ENCODE assay signal across 8 cellular contexts in genomic region chr14:20873370-20874177, GRCh38. TPM values are rescaled to one million over a fixed set of nuclear protein-coding genes. Genes with fewer than 3 reads are reported as not detected.
A peak's percentile ranks its signal among the peaks of the same experiment; 100 is the strongest.
DNase-seq lines count a peak whose midpoint lies in the region; ATAC-seq and TF ChIP-seq lines count a peak whose summit lies in the region.

No MANE protein-coding gene starts in this region.

- no peaks in the 10 kb centered on the region for H3K9me3 Mint-ChIP-seq in natural killer cell treated with Interleukin-12 subunit alpha and Interleukin-12 subunit beta and Interleukin-15 and Interleukin-18, amount 100 ng/mL, for 72 hours
- peaks cover 3% of the 10 kb centered on the region for H3K9me3 Mint-ChIP-seq in stimulated activated memory B cell treated with anti-CD40 and anti-IgM and Interleukin-4, amounts not matched to agents 10 μg/mL and 1 μg/mL and 100 μg/mL, for 72 hours

- H3K4me1 Mint-ChIP-seq in natural killer cell treated with Interleukin-12 subunit alpha and Interleukin-12 subunit beta and Interleukin-15 and Interleukin-18, amount 100 ng/mL, for 72 hours (ENCODE audit: low read depth in 2 of 2) = peaks cover 9 to 10% of the 10 kb centered on the region in 2 donors
- peaks cover 20% of the 10 kb centered on the region for H3K4me1 Mint-ChIP-seq in stimulated activated memory B cell treated with anti-CD40 and anti-IgM and Interleukin-4, amounts not matched to agents 10 μg/mL and 1 μg/mL and 100 μg/mL, for 72 hours

- TF ChIP-seq CTCF in fibroblast of mammary gland (conservative IDR thresholded peaks at IDR 0.05; ENCODE audit: control insufficient read depth, insufficient read depth, low read depth, low read length) = peak; percentile 70

- ATAC-seq in natural killer cell treated with Interleukin-12 subunit alpha and Interleukin-12 subunit beta and Interleukin-15 and Interleukin-18, amount 100 ng/mL, for 72 hours = peak; percentile 93 to 95
- ATAC-seq in stimulated activated memory B cell treated with anti-CD40 and anti-IgM and Interleukin-4, amounts not matched to agents 10 μg/mL and 1 μg/mL and 100 μg/mL, for 72 hours = peak; percentile 79
- no peak for ATAC-seq in GM21515 (IDR thresholded peaks at IDR 0.05; ENCODE audit: unreplicated experiment)

- peak; percentile 61 for DNase-seq in EH (ENCODE audit: low read depth)
- DNase-seq in HCEC 1CT = peak; percentile 51
- DNase-seq in NOMO-1 treated with DMSO at 0.1 percent for 48 hours (lab: John Stamatoyannopoulos, UW; ENCODE audit: unreplicated experiment) = peak; percentile 81
- DNase-seq in activated T-cell treated with anti-CD3 and anti-CD28 coated beads for 4 hours = peak; percentile 66
- peak; percentile 77 for DNase-seq in fibroblast of mammary gland (ENCODE audit: low read depth)
- DNase-seq in natural killer cell treated with Interleukin-12 subunit alpha and Interleukin-12 subunit beta and Interleukin-15 and Interleukin-18, amount 100 ng/mL, for 72 hours (ENCODE audit: low spot score) = peak; percentile 83

- no peak overlapping the region for H3K27ac Mint-ChIP-seq in natural killer cell treated with Interleukin-12 subunit alpha and Interleukin-12 subunit beta and Interleukin-15 and Interleukin-18, amount 100 ng/mL, for 72 hours
- H3K27ac Mint-ChIP-seq in stimulated activated memory B cell treated with anti-CD40 and anti-IgM and Interleukin-4, amounts not matched to agents 10 μg/mL and 1 μg/mL and 100 μg/mL, for 72 hours = peak overlapping the region; percentile 22

- peaks cover 19 to 27% of the 10 kb centered on the region in 2 donors for H3K27me3 Mint-ChIP-seq in natural killer cell treated with Interleukin-12 subunit alpha and Interleukin-12 subunit beta and Interleukin-15 and Interleukin-18, amount 100 ng/mL, for 72 hours
- peaks cover 24% of the 10 kb centered on the region for H3K27me3 Mint-ChIP-seq in stimulated activated memory B cell treated with anti-CD40 and anti-IgM and Interleukin-4, amounts not matched to agents 10 μg/mL and 1 μg/mL and 100 μg/mL, for 72 hours

- peak overlapping the region; percentile 7 for H3K4me3 Mint-ChIP-seq in natural killer cell treated with Interleukin-12 subunit alpha and Interleukin-12 subunit beta and Interleukin-15 and Interleukin-18, amount 100 ng/mL, for 72 hours
- peak overlapping the region; percentile 38 for H3K4me3 Mint-ChIP-seq in stimulated activated memory B cell treated with anti-CD40 and anti-IgM and Interleukin-4, amounts not matched to agents 10 μg/mL and 1 μg/mL and 100 μg/mL, for 72 hours

- no peaks in the 10 kb centered on the region for H3K36me3 Mint-ChIP-seq in natural killer cell treated with Interleukin-12 subunit alpha and Interleukin-12 subunit beta and Interleukin-15 and Interleukin-18, amount 100 ng/mL, for 72 hours
- no peaks in the 10 kb centered on the region for H3K36me3 Mint-ChIP-seq in stimulated activated memory B cell treated with anti-CD40 and anti-IgM and Interleukin-4, amounts not matched to agents 10 μg/mL and 1 μg/mL and 100 μg/mL, for 72 hours

- H3K4me3 ChIP-seq in fibroblast of mammary gland (ENCODE audit: control insufficient read depth, low read depth, low read length) = peak overlapping the region; percentile 17

RNA-seq across cellular contexts. Expression of gene RNASE3, which starts 17.6 kb away (rescaled TPM):
- not detected for total RNA-seq in natural killer cell treated with Interleukin-12 subunit alpha and Interleukin-12 subunit beta and Interleukin-15 and Interleukin-18, amount 100 ng/mL, for 72 hours
